8 cellular contexts compared by ENCODE assay signal in genomic region chr6:137903933-137904821, GRCh38. TPM values are rescaled to one million over a fixed set of nuclear protein-coding genes. Genes with fewer than 3 reads are reported as not detected.
DNase-seq lines count a peak whose midpoint lies in the region; ATAC-seq and TF ChIP-seq lines count a peak whose summit lies in the region.

No MANE protein-coding gene starts in this region.

- H3K27ac ChIP-seq in foreskin keratinocyte = no peak overlapping the region
- no peak overlapping the region for H3K27ac ChIP-seq in A673 (ENCODE audit: low read depth, low read length, poor library complexity, severe bottlenecking)
- H3K27ac ChIP-seq in adrenal gland = no peak overlapping the region

- H3K36me3 ChIP-seq in A673 (ENCODE audit: insufficient read depth, low read length, poor library complexity, severe bottlenecking) (no peaks in the 10 kb centered on the region), adrenal gland (replicated peaks in 1 of 2) (no peaks in the 10 kb centered on the region)

- H3K27ac Mint-ChIP-seq in activated CD4-positive, alpha-beta T cell treated with anti-CD3 and anti-CD28 coated beads for 36 hours = peak overlapping the region; percentile 98

- WGBS in adrenal gland, 4 donors = 87 to 91% (median 89%) methylated on average over 12 of the region's 12 CpGs

- no peak for TF ChIP-seq CTCF in foreskin keratinocyte (conservative IDR thresholded peaks at IDR 0.05)
- no peak for TF ChIP-seq CTCF in A673 (conservative IDR thresholded peaks at IDR 0.05; ENCODE audit: low read depth, low read length)
- TF ChIP-seq CTCF in adrenal gland (IDR thresholded peaks at IDR 0.05) = no peak

- H3K4me1 Mint-ChIP-seq in activated CD4-positive, alpha-beta T cell treated with anti-CD3 and anti-CD28 coated beads for 36 hours = peaks cover 62% of the 10 kb centered on the region

- POLR2A ChIA-PET in activated CD4-positive, alpha-beta T cell treated with anti-CD3 and anti-CD28 coated beads for 36 hours (lab: Charles Lee) = interaction anchor here (0.6 kb wide), 1 partner anchor 100 kb away, joined by 7 read pairs; no protein-coding TSS in a partner anchor
- POLR2A ChIA-PET in A673 (lab: Charles Lee; ENCODE audit: low non-redundant PET) = no interaction called here

- intact Hi-C loops in activated CD4-positive, alpha-beta T cell treated with anti-CD3 and anti-CD28 coated beads for 36 hours (cut with DNase I, micrococcal nuclease) = loop anchor here (1.0 to 2.0 kb wide), 8 partner anchors 21 to 226 kb away; no protein-coding TSS in a partner anchor
- intact Hi-C loops in A673 (cut with micrococcal nuclease; ENCODE audit: unreplicated experiment) (no loop called here), adrenal gland (cut with DNase I) (no loop called here)

- BruUV-seq in A673 (replicated peaks; lab: Mats Ljungman, UMichigan) = no TSS peak

- no peaks in the 10 kb centered on the region for H3K27me3 Mint-ChIP-seq in activated CD4-positive, alpha-beta T cell treated with anti-CD3 and anti-CD28 coated beads for 36 hours

- ATAC-seq in activated CD4-positive, alpha-beta T cell treated with anti-CD3 and anti-CD28 coated beads for 36 hours = peak; percentile 85
- ATAC-seq in HG02981 (IDR thresholded peaks at IDR 0.05; ENCODE audit: unreplicated experiment) (peak; percentile 82), foreskin keratinocyte (peak; percentile 38)

- no peaks in the 10 kb centered on the region for H3K9me3 Mint-ChIP-seq in activated CD4-positive, alpha-beta T cell treated with anti-CD3 and anti-CD28 coated beads for 36 hours (ENCODE audit: low read depth)

- H3K4me3 ChIP-seq in A673 (ENCODE audit: low read depth, low read length, poor library complexity, severe bottlenecking) (no peak overlapping the region), adrenal gland (no peak overlapping the region)

- CTCF ChIA-PET in activated CD4-positive, alpha-beta T cell treated with anti-CD3 and anti-CD28 coated beads for 36 hours (lab: Charles Lee) = interaction anchor here (1.4 kb wide), 1 partner anchor 37 kb away, joined by 3 read pairs; the partner anchor contains the start of gene TNFAIP3
- CTCF ChIA-PET in A673 (lab: Charles Lee) = no interaction called here

- H3K27me3 ChIP-seq in foreskin keratinocyte = no peaks in the 10 kb centered on the region
- H3K27me3 ChIP-seq in A673 (replicated peaks; ENCODE audit: insufficient read depth, low read depth, low read length, poor library complexity) = peaks cover 7% of the 10 kb centered on the region
- H3K27me3 ChIP-seq in adrenal gland = no peaks in the 10 kb centered on the region

- no peaks in the 10 kb centered on the region for H3K9me3 ChIP-seq in A673 (ENCODE audit: low read depth, low read length, poor library complexity, severe bottlenecking)
- H3K9me3 ChIP-seq in adrenal gland (replicated peaks in 1 of 3) = no peaks in the 10 kb centered on the region

- DNase-seq in activated CD4-positive, alpha-beta T cell treated with anti-CD3 and anti-CD28 coated beads for 36 hours = peak; percentile 75
- DNase-seq in activated CD4-positive, alpha-beta T cell treated with anti-CD3 and anti-CD28 coated beads, Interleukin-2, amount 50 U/mL, for 1 hour = no peak
- peak; percentile 79 for DNase-seq in SIG-M5 treated with dmso at 0.1 percent for 504 hours (lab: John Stamatoyannopoulos, UW; ENCODE audit: unreplicated experiment)
- peak in 1 of 2 donors; percentile 47 for DNase-seq in foreskin keratinocyte
- no peak for DNase-seq in A673 (ENCODE audit: low spot score)
- DNase-seq in adrenal gland = no peak
- DNase-seq in islet precursor cell = no peak

- peak overlapping the region; percentile 69 for H3K4me3 Mint-ChIP-seq in activated CD4-positive, alpha-beta T cell treated with anti-CD3 and anti-CD28 coated beads for 36 hours

- peaks cover 3% of the 10 kb centered on the region for H3K36me3 Mint-ChIP-seq in activated CD4-positive, alpha-beta T cell treated with anti-CD3 and anti-CD28 coated beads for 36 hours (ENCODE audit: low read depth)

- TF ChIP-seq POLR2A in adrenal gland (IDR thresholded peaks at IDR 0.05) = no peak

- H3K4me1 ChIP-seq in foreskin keratinocyte (no peaks in the 10 kb centered on the region), A673 (ENCODE audit: insufficient read depth, low read length, poor library complexity, severe bottlenecking) (no peaks in the 10 kb centered on the region), adrenal gland (replicated peaks in 1 of 2) (no peaks in the 10 kb centered on the region)

RNA-seq across cellular contexts. Expression of gene TNFAIP3, which starts 37.1 kb away (rescaled TPM):
- 100 to 1,000 TPM; 284 to 371 TPM for total RNA-seq in activated CD4-positive, alpha-beta T cell treated with anti-CD3 and anti-CD28 coated beads for 36 hours
- total RNA-seq in foreskin keratinocyte (70.7 and 92.9 TPM in 2 replicates), A673 (2021) (6.2 and 12.7 TPM in 2 replicates), adrenal gland (10 to 100 TPM in 7 of 8 donors, 1 to 10 TPM in 1; 5.0 to 29.7 (median 17.6) TPM)
- polyA plus RNA-seq in foreskin keratinocyte (24.8 and 27.1 TPM in 2 replicates), adrenal gland (10 to 100 TPM; 10.5 to 15.5 (median 13.9) TPM)

Comparison
In these comparisons a context has a peak if more than half of its experiments do, and no peak if none do; other contexts are left out.
1. DNase-seq: peak in activated CD4-positive, alpha-beta T cell treated with anti-CD3 and anti-CD28 coated beads for 36 hours (single experiment) and SIG-M5 treated with dmso at 0.1 percent for 504 hours (single experiment); none in activated CD4-positive, alpha-beta T cell treated with anti-CD3 and anti-CD28 coated beads, Interleukin-2, amount 50 U/mL, for 1 hour (single experiment), A673 (single experiment), adrenal gland (0 of 7) and islet precursor cell (single experiment).
2. intact Hi-C loops: an anchor here in activated CD4-positive, alpha-beta T cell treated with anti-CD3 and anti-CD28 coated beads for 36 hours (1.0 to 2.0 kb wide); none called in A673 and adrenal gland.
3. Peak in every context shown above with its lines, with median percentiles within 50 percentile points of each other: ATAC-seq.